36 cellular contexts compared by ENCODE assay signal in the genomic region with DNA sequence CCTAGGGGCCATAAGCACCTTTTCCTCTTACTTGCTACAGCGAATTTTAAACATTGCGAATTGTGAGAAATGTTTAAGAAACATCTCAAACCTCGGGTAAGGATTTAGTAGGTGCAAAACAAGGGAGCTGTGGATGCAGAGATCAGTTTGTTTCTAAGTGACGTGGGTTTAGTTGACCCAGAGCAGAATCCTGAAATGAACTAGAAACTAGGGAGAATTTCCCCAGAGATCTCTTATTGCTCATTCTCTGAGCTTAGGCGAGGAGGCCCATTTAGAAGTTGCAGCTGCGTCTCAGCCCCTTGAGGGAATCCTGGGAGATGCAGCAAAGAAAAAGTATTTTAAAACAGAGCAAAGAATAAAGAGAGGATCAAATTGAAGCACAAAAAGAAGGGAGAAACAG. TPM values are rescaled to one million over a fixed set of nuclear protein-coding genes. Genes with fewer than 3 reads are reported as not detected.
"Had no signal": no experiment of that assay in that cellular context is flagged by ENCODE, and none has a peak within 500 bp of the region (broad histone marks: within the 10 kb centered on the region; RNA-seq: fewer than 3 reads in every experiment).

No MANE protein-coding gene starts in this region.

- H3K27me3 ChIP-seq: ascending aorta had no signal

- H3K9me3 ChIP-seq: ascending aorta had no signal

- H3K36me3 ChIP-seq: ascending aorta had no signal

- H3K9me3 Mint-ChIP-seq: activated B cell treated with CpG ODN at 0.5 μM for 24 hours; activated CD4-positive, alpha-beta memory T cell treated with anti-CD3 and anti-CD28 coated beads for 36 hours; activated naive CD8-positive, alpha-beta T cell treated with anti-CD3 and anti-CD28 coated beads, Interleukin-2, amount 10 ng/mL, durations not matched to agents 7 days and 5 days; activated T-cell treated with anti-CD3 and anti-CD28 coated beads, Interleukin-2, amount 50 U/mL, for 4 hours; activated T-helper 1 cell treated with anti-CD3 and anti-CD28 coated beads, Interleukin-12 subunit alpha, Interleukin-12 subunit beta, Interleukin-2, Interleukin-4 antibody, amounts not matched to agents 30 ng/mL and 10 ng/mL and 1 ng/mL, durations not matched to agents 14 hours and 24 hours and 36 hours; T-cell had no signal

- DNase-seq: activated B cell treated with CpG ODN at 0.5 μM for 24 hours; activated CD4-positive, alpha-beta memory T cell treated with anti-CD3 and anti-CD28 coated beads for 36 hours; activated CD4-positive, alpha-beta T cell treated with anti-CD3 and anti-CD28 coated beads for 4 hours; activated CD4-positive, alpha-beta T cell treated with anti-CD3 and anti-CD28 coated beads, Interleukin-2, amount 50 U/mL, for 1 hour; activated CD4-positive, CD25-positive, alpha-beta regulatory T cell treated with anti-CD3 and anti-CD28 coated beads, Interleukin-2, amount 50 U/mL, for 72 hours; activated CD8-positive, alpha-beta memory T cell treated with anti-CD3 and anti-CD28 coated beads, Interleukin-2, amount 50 U/mL, for 4 hours; activated effector memory CD4-positive, alpha-beta T cell treated with Interleukin-2 at 50 U/mL for 16 hours; activated naive CD4-positive, alpha-beta T cell treated with anti-CD3 and anti-CD28 coated beads, Interleukin-2, amount 50 U/mL, for 16 hours; activated naive CD8-positive, alpha-beta T cell treated with anti-CD3 and anti-CD28 coated beads, Interleukin-2, amount 10 ng/mL, durations not matched to agents 7 days and 5 days; activated T-cell treated with anti-CD3 and anti-CD28 coated beads for 4 hours; activated T-cell treated with anti-CD3 and anti-CD28 coated beads, Interleukin-2, amount 50 U/mL, for 4 hours; amygdala; KG1; MM.1S; MV-4-11; NCI-H1092; NCI-H1436 treated with DMSO at 0.1 percent for 48 hours; NCI-H1694 treated with DMSO at 0.1 percent for 48 hours; NCI-H2029; NCI-H345; NCI-H510A; NCI-H526; NCI-H748 treated with DMSO at 0.1 percent for 48 hours; NK-92 treated with Interleukin-12 subunit alpha and Interleukin-12 subunit beta, amount 100 ng/mL, for 24 hours; PC-3; SIG-M5; T-cell; T-helper 2 cell; T-helper 9 cell had no signal

- H3K36me3 Mint-ChIP-seq: activated CD4-positive, alpha-beta memory T cell treated with anti-CD3 and anti-CD28 coated beads for 36 hours; activated naive CD8-positive, alpha-beta T cell treated with anti-CD3 and anti-CD28 coated beads, Interleukin-2, amount 10 ng/mL, durations not matched to agents 7 days and 5 days; T-cell had no signal

- H3K27ac ChIP-seq: ascending aorta, RWPE1, VCaP had no signal

- H3K27me3 Mint-ChIP-seq: activated B cell treated with CpG ODN at 0.5 μM for 24 hours; activated CD4-positive, alpha-beta memory T cell treated with anti-CD3 and anti-CD28 coated beads for 36 hours; activated naive CD8-positive, alpha-beta T cell treated with anti-CD3 and anti-CD28 coated beads, Interleukin-2, amount 10 ng/mL, durations not matched to agents 7 days and 5 days had no signal

- H3K27ac Mint-ChIP-seq: activated B cell treated with CpG ODN at 0.5 μM for 24 hours; activated CD4-positive, alpha-beta memory T cell treated with anti-CD3 and anti-CD28 coated beads for 36 hours; activated naive CD8-positive, alpha-beta T cell treated with anti-CD3 and anti-CD28 coated beads, Interleukin-2, amount 10 ng/mL, durations not matched to agents 7 days and 5 days; activated T-helper 1 cell treated with anti-CD3 and anti-CD28 coated beads, Interleukin-12 subunit alpha, Interleukin-12 subunit beta, Interleukin-2, Interleukin-4 antibody, amounts not matched to agents 30 ng/mL and 10 ng/mL and 1 ng/mL, durations not matched to agents 14 hours and 24 hours and 36 hours; T-cell had no signal

- H3K4me3 ChIP-seq: ascending aorta had no signal

- H3K4me1 ChIP-seq: ascending aorta had no signal

- ATAC-seq: activated T-cell treated with anti-CD3 and anti-CD28 coated beads, Interleukin-2, amount 50 U/mL, for 4 hours; PC-3; Right ventricle myocardium inferior; SK-N-SH treated with all-trans-retinoic acid at 6 μM for 48 hours; T-cell had no signal

- H3K4me3 Mint-ChIP-seq: activated B cell treated with CpG ODN at 0.5 μM for 24 hours; activated CD4-positive, alpha-beta memory T cell treated with anti-CD3 and anti-CD28 coated beads for 36 hours; activated naive CD8-positive, alpha-beta T cell treated with anti-CD3 and anti-CD28 coated beads, Interleukin-2, amount 10 ng/mL, durations not matched to agents 7 days and 5 days; activated T-cell treated with anti-CD3 and anti-CD28 coated beads, Interleukin-2, amount 50 U/mL, for 4 hours; activated T-helper 1 cell treated with anti-CD3 and anti-CD28 coated beads, Interleukin-12 subunit alpha, Interleukin-12 subunit beta, Interleukin-2, Interleukin-4 antibody, amounts not matched to agents 30 ng/mL and 10 ng/mL and 1 ng/mL, durations not matched to agents 14 hours and 24 hours and 36 hours; T-cell had no signal

RNA-seq across cellular contexts. Expression of a gene that starts 29.3 kb away (rescaled TPM):
- total RNA-seq: activated B cell treated with CpG ODN at 0.5 μM for 24 hours, PC-3, SK-MEL-5 had no signal
